In genomic region chr7:51029586-51030230, GRCh38 we compare ENCODE assay signal across 15 cellular contexts.
DNase-seq lines count a peak whose midpoint lies in the region; ATAC-seq and TF ChIP-seq lines count a peak whose summit lies in the region.
"Had no signal": no experiment of that assay in that cellular context is flagged by ENCODE, and none has a peak within 500 bp of the region (broad histone marks: within the 10 kb centered on the region; RNA-seq: fewer than 3 reads in every experiment).

No MANE protein-coding gene starts in this region.

- intact Hi-C loops in natural killer cell (cut with micrococcal nuclease) = no loop called here

- H3K4me1 ChIP-seq in adipocyte (ENCODE audit: control insufficient read depth, insufficient read depth, low read length) = peaks cover 46% of the 10 kb centered on the region
- H3K4me1 ChIP-seq: adrenal gland had no signal

- no peak overlapping the region for H3K4me3 ChIP-seq in adipocyte (ENCODE audit: low read length)
- H3K4me3 ChIP-seq: adrenal gland, GM12878 had no signal

- no peak overlapping the region for H3K27ac Mint-ChIP-seq in natural killer cell treated with Interleukin-12 subunit alpha and Interleukin-12 subunit beta and Interleukin-15 and Interleukin-18, amount 100 ng/mL, for 72 hours
- H3K27ac Mint-ChIP-seq in natural killer cell = no peak overlapping the region

- H3K4me1 Mint-ChIP-seq in natural killer cell treated with Interleukin-12 subunit alpha and Interleukin-12 subunit beta and Interleukin-15 and Interleukin-18, amount 100 ng/mL, for 72 hours (ENCODE audit: low read depth in 2 of 2) = no peaks in the 10 kb centered on the region
- H3K4me1 Mint-ChIP-seq in natural killer cell = no peaks in the 10 kb centered on the region

- H3K9ac ChIP-seq in adipocyte (ENCODE audit: low read length) = no peak overlapping the region

- ATAC-seq in natural killer cell treated with Interleukin-12 subunit alpha and Interleukin-12 subunit beta and Interleukin-15 and Interleukin-18, amount 100 ng/mL, for 72 hours = no peak
- ATAC-seq in natural killer cell (no peak), HG03280 (IDR thresholded peaks at IDR 0.05; ENCODE audit: unreplicated experiment) (no peak)
- ATAC-seq: activated CD4-positive, CD25-positive, alpha-beta regulatory T cell treated with anti-CD3 and anti-CD28 coated beads, Interleukin-2, amount 50 U/mL, for 24 hours; GM12878 had no signal

- DNase-seq in natural killer cell treated with Interleukin-12 subunit alpha and Interleukin-12 subunit beta and Interleukin-15 and Interleukin-18, amount 100 ng/mL, for 72 hours (ENCODE audit: low spot score) = peak; percentile 25
- no peak for DNase-seq in natural killer cell
- peak; percentile 89 for DNase-seq in adipocyte (ENCODE audit: low read depth)
- peak; percentile 66 for DNase-seq in fibroblast of the conjunctiva (ENCODE audit: low read depth)
- DNase-seq in stromal cell of bone marrow (ENCODE audit: low read depth) = peak; percentile 86
- DNase-seq in central memory CD4-positive, alpha-beta T cell = no peak
- no peak for DNase-seq in C1 segment of cervical spinal cord (lab: John Stamatoyannopoulos, UW)
- DNase-seq: activated T-cell treated with anti-CD3 and anti-CD28 coated beads, Interleukin-2, amount 50 U/mL, for 1 hour; adrenal gland; DMS53; mesendoderm; occipital lobe had no signal

- no peaks in the 10 kb centered on the region for H3K9me3 Mint-ChIP-seq in natural killer cell treated with Interleukin-12 subunit alpha and Interleukin-12 subunit beta and Interleukin-15 and Interleukin-18, amount 100 ng/mL, for 72 hours
- H3K9me3 Mint-ChIP-seq in natural killer cell = no peaks in the 10 kb centered on the region

- no peaks in the 10 kb centered on the region for H3K9me3 ChIP-seq in adipocyte (ENCODE audit: control insufficient read depth, low read length)
- H3K9me3 ChIP-seq: adrenal gland had no signal

- H3K27me3 ChIP-seq in adipocyte (replicated peaks; ENCODE audit: control insufficient read depth, insufficient read depth, low read length) = no peaks in the 10 kb centered on the region
- H3K27me3 ChIP-seq: adrenal gland had no signal

- H3K27me3 Mint-ChIP-seq in natural killer cell treated with Interleukin-12 subunit alpha and Interleukin-12 subunit beta and Interleukin-15 and Interleukin-18, amount 100 ng/mL, for 72 hours = peaks cover 0 to 2% of the 10 kb centered on the region in 2 donors
- H3K27me3 Mint-ChIP-seq in natural killer cell (ENCODE audit: low read depth in 2 of 2) = peaks cover 0 to 2% of the 10 kb centered on the region in 2 donors

- no peak for TF ChIP-seq CTCF in natural killer cell (IDR thresholded peaks at IDR 0.05)

- no peak overlapping the region for H3K4me3 Mint-ChIP-seq in natural killer cell treated with Interleukin-12 subunit alpha and Interleukin-12 subunit beta and Interleukin-15 and Interleukin-18, amount 100 ng/mL, for 72 hours
- H3K4me3 Mint-ChIP-seq in natural killer cell = no peak overlapping the region

- H3K36me3 ChIP-seq in adipocyte (ENCODE audit: control insufficient read depth, insufficient read depth, low read length, severe bottlenecking) = no peaks in the 10 kb centered on the region
- H3K36me3 ChIP-seq: adrenal gland had no signal

- H3K36me3 Mint-ChIP-seq in natural killer cell treated with Interleukin-12 subunit alpha and Interleukin-12 subunit beta and Interleukin-15 and Interleukin-18, amount 100 ng/mL, for 72 hours = no peaks in the 10 kb centered on the region
- no peaks in the 10 kb centered on the region for H3K36me3 Mint-ChIP-seq in natural killer cell

Comparison
In these comparisons a context has a peak if more than half of its experiments do, and no peak if none do; other contexts are left out.
1. DNase-seq: peak in natural killer cell treated with Interleukin-12 subunit alpha and Interleukin-12 subunit beta and Interleukin-15 and Interleukin-18, amount 100 ng/mL, for 72 hours (single experiment), adipocyte (single experiment), fibroblast of the conjunctiva (single experiment) and stromal cell of bone marrow (single experiment); none in natural killer cell (single experiment), central memory CD4-positive, alpha-beta T cell (single experiment) and C1 segment of cervical spinal cord (0 of 14).